ENCODE assay signal across 26 cellular contexts in the genomic region with DNA sequence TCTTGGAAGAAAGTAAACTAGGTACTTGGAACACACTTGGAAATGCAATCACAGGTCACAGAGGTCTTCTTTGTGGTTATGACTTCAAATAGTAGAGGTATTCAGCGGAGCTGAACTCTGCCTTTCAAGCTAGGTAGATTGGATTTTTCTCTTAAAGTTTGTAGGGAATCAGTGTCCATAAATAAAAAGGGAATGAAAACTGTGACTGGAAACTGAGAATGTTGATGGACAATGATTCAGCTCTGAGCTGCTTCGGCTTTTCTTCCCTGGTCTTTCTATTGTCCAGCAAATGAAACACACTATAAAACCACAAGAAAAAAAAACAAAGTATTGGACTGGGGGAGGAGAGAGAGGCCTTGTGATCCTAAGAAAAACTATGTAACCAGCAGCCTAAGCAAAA. TPM values are rescaled to one million over a fixed set of nuclear protein-coding genes. Genes with fewer than 3 reads are reported as not detected.
DNase-seq lines count a peak whose midpoint lies in the region; ATAC-seq, FAIRE-seq and TF ChIP-seq lines count a peak whose summit lies in the region.
"Had no signal": no experiment of that assay in that cellular context is flagged by ENCODE, and none has a peak within 500 bp of the region (broad histone marks: within the 10 kb centered on the region; RNA-seq: fewer than 3 reads in every experiment).

No MANE protein-coding gene starts in this region.

- peaks cover 43% of the 10 kb centered on the region for H3K4me1 ChIP-seq in left ventricle myocardium inferior
- peaks cover 9% of the 10 kb centered on the region for H3K4me1 ChIP-seq in endodermal cell (ENCODE audit: control insufficient read depth, insufficient read depth, low read length)
- H3K4me1 ChIP-seq: body of pancreas, tibial nerve had no signal

- H3K27me3 Mint-ChIP-seq in endodermal cell (ENCODE audit: insufficient read depth): peaks cover 22% of the 10 kb centered on the region
- no peaks in the 10 kb centered on the region for H3K27me3 Mint-ChIP-seq in type B pancreatic cell
- H3K27me3 Mint-ChIP-seq: activated CD8-positive, alpha-beta T cell treated with anti-CD3 and anti-CD28 coated beads for 36 hours; activated naive CD8-positive, alpha-beta T cell treated with anti-CD3 and anti-CD28 coated beads for 36 hours; naive B cell had no signal

- no peak overlapping the region for H3K9ac ChIP-seq in endodermal cell (ENCODE audit: extremely low read depth, low read length, poor library complexity, severe bottlenecking)
- H3K9ac ChIP-seq: SK-N-SH had no signal

- no peak for FAIRE-seq in urothelium cell line (lab: Jason Lieb, UNC)
- FAIRE-seq: endothelial cell of umbilical vein, H54, kidney had no signal

- H3K9me3 Mint-ChIP-seq in endodermal cell (peaks cover 25% of the 10 kb centered on the region), type B pancreatic cell (peaks cover 3% of the 10 kb centered on the region)
- H3K9me3 Mint-ChIP-seq: activated CD8-positive, alpha-beta T cell treated with anti-CD3 and anti-CD28 coated beads for 36 hours; activated naive CD8-positive, alpha-beta T cell treated with anti-CD3 and anti-CD28 coated beads for 36 hours; activated T-helper 2 cell treated with anti-CD3 and anti-CD28 coated beads, Interferon-gamma antibody, Interleukin-2, Interleukin-4, amounts not matched to agents 10 μg/mL and 5 μg/mL and 100 μg/mL, durations not matched to agents 14 hours and 24 hours and 36 hours; T-helper 1 cell treated with Interleukin-12 subunit alpha and Interleukin-12 subunit beta and Interleukin-4 antibody, amounts not matched to agents 30 μg/mL and 1 μg/mL, for 36 hours had no signal

- H3K4me3 Mint-ChIP-seq in endodermal cell (no peak overlapping the region), type B pancreatic cell (no peak overlapping the region)
- H3K4me3 Mint-ChIP-seq: activated CD8-positive, alpha-beta T cell treated with anti-CD3 and anti-CD28 coated beads for 36 hours; activated naive CD8-positive, alpha-beta T cell treated with anti-CD3 and anti-CD28 coated beads for 36 hours; CD8-positive, alpha-beta T cell; naive B cell; T-helper 1 cell treated with Interleukin-12 subunit alpha and Interleukin-12 subunit beta and Interleukin-4 antibody, amounts not matched to agents 30 μg/mL and 1 μg/mL, for 36 hours had no signal

- H3K36me3 Mint-ChIP-seq in endodermal cell (ENCODE audit: low read depth) (no peaks in the 10 kb centered on the region), type B pancreatic cell (no peaks in the 10 kb centered on the region)
- H3K36me3 Mint-ChIP-seq: activated naive CD8-positive, alpha-beta T cell treated with anti-CD3 and anti-CD28 coated beads for 36 hours; CD8-positive, alpha-beta T cell; naive B cell had no signal

- H3K27ac ChIP-seq in left ventricle myocardium inferior (replicated peaks) (peak overlapping the region; percentile 78), endodermal cell (ENCODE audit: low read depth, low read length) (peak overlapping the region; percentile 77)
- H3K27ac ChIP-seq: body of pancreas, RWPE1, skin epidermis, tibial nerve had no signal

- TF ChIP-seq CTCF in left ventricle myocardium inferior (IDR thresholded peaks at IDR 0.05; ENCODE audit: borderline replicate concordance) (no peak), endodermal cell (conservative IDR thresholded peaks at IDR 0.05) (no peak), type B pancreatic cell (conservative IDR thresholded peaks at IDR 0.05) (no peak)

- no peak overlapping the region for H3K27ac Mint-ChIP-seq in endodermal cell
- no peak overlapping the region for H3K27ac Mint-ChIP-seq in type B pancreatic cell
- H3K27ac Mint-ChIP-seq: activated CD8-positive, alpha-beta T cell treated with anti-CD3 and anti-CD28 coated beads for 36 hours; activated naive CD8-positive, alpha-beta T cell treated with anti-CD3 and anti-CD28 coated beads for 36 hours; activated T-helper 2 cell treated with anti-CD3 and anti-CD28 coated beads, Interferon-gamma antibody, Interleukin-2, Interleukin-4, amounts not matched to agents 10 μg/mL and 5 μg/mL and 100 μg/mL, durations not matched to agents 14 hours and 24 hours and 36 hours; CD8-positive, alpha-beta T cell; naive B cell; T-helper 1 cell treated with Interleukin-12 subunit alpha and Interleukin-12 subunit beta and Interleukin-4 antibody, amounts not matched to agents 30 μg/mL and 1 μg/mL, for 36 hours had no signal

- 96 to 100% methylated on average over 1 of the region's 2 CpGs for WGBS in endodermal cell (ENCODE audit: insufficient coverage in 1 of 2, insufficient read length in 1 of 2), 2 experiments

- H3K27me3 ChIP-seq in left ventricle myocardium inferior (ENCODE audit: low read depth) (no peaks in the 10 kb centered on the region), endodermal cell (ENCODE audit: control insufficient read depth, insufficient read depth, low read length, poor library complexity, severe bottlenecking) (no peaks in the 10 kb centered on the region)
- H3K27me3 ChIP-seq: body of pancreas, tibial nerve had no signal

- H3K9me3 ChIP-seq in left ventricle myocardium inferior (replicated peaks) (peaks cover 17% of the 10 kb centered on the region), endodermal cell (ENCODE audit: control insufficient read depth, low read length) (peaks cover 22% of the 10 kb centered on the region)
- H3K9me3 ChIP-seq: body of pancreas, SK-N-SH had no signal

- H3K36me3 ChIP-seq in left ventricle myocardium inferior (peaks cover 32% of the 10 kb centered on the region), endodermal cell (ENCODE audit: control insufficient read depth, insufficient read depth, low read length) (no peaks in the 10 kb centered on the region)

- peaks cover 26% of the 10 kb centered on the region for H3K4me1 Mint-ChIP-seq in endodermal cell
- peaks cover 17% of the 10 kb centered on the region for H3K4me1 Mint-ChIP-seq in type B pancreatic cell (ENCODE audit: unreplicated experiment)
- H3K4me1 Mint-ChIP-seq: activated naive CD8-positive, alpha-beta T cell treated with anti-CD3 and anti-CD28 coated beads for 36 hours; naive B cell had no signal

- ATAC-seq in Right ventricle myocardium inferior: no peak
- ATAC-seq in HG03565 (IDR thresholded peaks at IDR 0.05; ENCODE audit: unreplicated experiment): no peak
- no peak for ATAC-seq in left lobe of liver
- ATAC-seq: activated CD8-positive, alpha-beta T cell treated with anti-CD3 and anti-CD28 coated beads for 36 hours; body of pancreas; CD8-positive, alpha-beta T cell had no signal

- intact Hi-C loops in left ventricle myocardium inferior (cut with micrococcal nuclease): no loop called here
- intact Hi-C loops in Right ventricle myocardium inferior (cut with DNase I): loop anchor here (10.0 kb wide), 1 partner anchor 119 kb away; no protein-coding TSS in a partner anchor

- DNase-seq in left ventricle myocardium inferior (no peak), Right ventricle myocardium inferior (ENCODE audit: missing footprints) (no peak), endodermal cell (no peak), myocyte (ENCODE audit: low read depth) (peak; percentile 9), urothelium cell line (ENCODE audit: low spot score) (peak; percentile 16), type B pancreatic cell (ENCODE audit: extremely low spot score, unreplicated experiment) (no peak), left lobe of liver (ENCODE audit: low spot score) (no peak)
- DNase-seq: activated CD8-positive, alpha-beta T cell treated with anti-CD3 and anti-CD28 coated beads for 36 hours; activated naive CD8-positive, alpha-beta T cell treated with anti-CD3 and anti-CD28 coated beads for 36 hours; body of pancreas; CD8-positive, alpha-beta T cell; Karpas-422; kidney; mesenchymal stem cell; MV-4-11; naive B cell; SK-N-SH had no signal

- H3K4me3 ChIP-seq in left ventricle myocardium inferior (peak overlapping the region; percentile 22), endodermal cell (ENCODE audit: low read length) (no peak overlapping the region)
- H3K4me3 ChIP-seq: body of pancreas, skin epidermis, tibial nerve had no signal

RNA-seq across cellular contexts. Expression of gene TNNI3K, which starts 11.1 kb away (rescaled TPM):
- total RNA-seq in left ventricle myocardium inferior: 89.7 TPM
- 83.9 TPM for total RNA-seq in Right ventricle myocardium inferior
- 1 to 10 TPM in 1 of 2 donors, not detected in 1; 1.1 TPM for total RNA-seq in endodermal cell
- polyA plus RNA-seq in endodermal cell (2013, experiment 1 of 2): 1.4 TPM
- 1.1 TPM for polyA plus RNA-seq in endodermal cell (2013, experiment 2 of 2)
- total RNA-seq in myocyte: 0.57 and 0.70 TPM in 2 replicates
- polyA plus RNA-seq in myocyte (2012): 0.68 TPM
- 0.69 TPM in 1 of 2 replicates, not detected in the other for total RNA-seq in type B pancreatic cell (ENCODE audit: low replicate concordance)
- not detected for total RNA-seq in left lobe of liver
- total RNA-seq: A673; activated naive CD8-positive, alpha-beta T cell treated with anti-CD3 and anti-CD28 coated beads for 36 hours; activated T-helper 2 cell treated with anti-CD3 and anti-CD28 coated beads, Interferon-gamma antibody, Interleukin-2, Interleukin-4, amounts not matched to agents 10 μg/mL and 5 μg/mL and 100 μg/mL, durations not matched to agents 14 hours and 24 hours and 36 hours; endothelial cell of umbilical vein had no signal

RNA-seq across cellular contexts. Expression of gene FPGT, which starts 48.2 kb away (rescaled TPM):
- total RNA-seq in left ventricle myocardium inferior (10.3 TPM), Right ventricle myocardium inferior (11.6 TPM), endodermal cell (10 to 100 TPM; 12.4 to 15.9 TPM), myocyte (8.0 and 9.4 TPM in 2 replicates), type B pancreatic cell (ENCODE audit: low replicate concordance) (11.5 and 16.5 TPM in 2 replicates), left lobe of liver (7.5 TPM)
- 6.3 TPM for polyA plus RNA-seq in endodermal cell (2013, experiment 1 of 2)
- 6.5 TPM for polyA plus RNA-seq in endodermal cell (2013, experiment 2 of 2)
- polyA plus RNA-seq in myocyte (2012): 6.7 TPM

RNA-seq across cellular contexts. Expression of gene LRRIQ3, which starts 48.3 kb away (rescaled TPM):
- 0.44 TPM for total RNA-seq in left ventricle myocardium inferior
- 0.49 TPM for total RNA-seq in Right ventricle myocardium inferior
- 1 to 10 TPM; 1.2 to 1.5 TPM for total RNA-seq in endodermal cell
- polyA plus RNA-seq in endodermal cell (2013, experiment 1 of 2): 0.68 TPM
- polyA plus RNA-seq in endodermal cell (2013, experiment 2 of 2): 0.58 TPM
- total RNA-seq in myocyte: 0.57 and 1.6 TPM in 2 replicates
- 0.34 TPM for polyA plus RNA-seq in myocyte (2012)
- 0.99 and 1.4 TPM in 2 replicates for total RNA-seq in type B pancreatic cell (ENCODE audit: low replicate concordance)
- total RNA-seq in left lobe of liver: 0.30 TPM
- total RNA-seq: CD8-positive, alpha-beta T cell had no signal

Comparison
In these comparisons a context has a peak if more than half of its experiments do, and no peak if none do; other contexts are left out.
1. DNase-seq: peak in myocyte (single experiment) and urothelium cell line (single experiment); none in left ventricle myocardium inferior (single experiment), Right ventricle myocardium inferior (single experiment), endodermal cell (single experiment), type B pancreatic cell (single experiment) and left lobe of liver (single experiment).
2. RNA of gene TNNI3K, which starts 11.1 kb away (total RNA-seq): 89.7 TPM in left ventricle myocardium inferior (single experiment) and 83.9 TPM in Right ventricle myocardium inferior (single experiment); 1.1 TPM in endodermal cell, 0.57 to 0.70 TPM in myocyte, 0.69 TPM in type B pancreatic cell and not detected in left lobe of liver (single experiment); every median in the first group is over 10 times any median in the second.